Comparison of ENCODE assay signal across 8 cellular contexts in the genomic region with DNA sequence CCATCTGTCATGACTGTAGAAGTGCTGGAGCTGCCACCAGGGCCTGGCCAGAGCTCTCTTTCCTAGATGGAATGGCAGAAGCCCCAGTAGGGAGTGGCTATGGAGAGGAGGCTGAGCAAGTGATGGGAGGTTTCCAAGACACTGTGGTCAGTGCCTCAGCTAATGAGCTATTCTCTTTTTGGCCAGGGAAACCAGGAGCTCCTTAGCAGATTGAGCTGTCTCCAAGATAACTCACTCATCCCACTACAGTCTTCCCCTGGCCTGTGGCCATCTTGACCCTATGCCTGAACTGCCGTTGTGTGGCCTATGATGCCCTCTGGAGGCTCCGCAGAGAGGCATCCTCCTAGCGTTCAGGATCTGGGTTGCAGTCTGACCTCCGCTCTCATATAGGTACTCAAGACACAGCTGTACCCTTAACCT.
DNase-seq lines count a peak whose midpoint lies in the region; ATAC-seq and TF ChIP-seq lines count a peak whose summit lies in the region.

No MANE protein-coding gene starts in this region.

- no peaks in the 10 kb centered on the region for H3K27me3 ChIP-seq in Caco-2 (replicated peaks; ENCODE audit: control insufficient read depth, insufficient read depth, low read length)

- CTCF ChIA-PET in Caco-2 (lab: Charles Lee): interaction anchor here (0.6 to 2.3 kb wide), 7 partner anchors 52 to 147 kb away, joined by 3 to 21 read pairs (median 4); partner anchors contain the start of gene DMAP1

- ATAC-seq in HG03521 (IDR thresholded peaks at IDR 0.05; ENCODE audit: unreplicated experiment) (no peak), HG03565 (IDR thresholded peaks at IDR 0.05; ENCODE audit: unreplicated experiment) (no peak)

- H3K36me3 ChIP-seq in Caco-2 (ENCODE audit: control insufficient read depth, insufficient read depth, low read length): no peaks in the 10 kb centered on the region; the same call in none of the 2 replicates

- TF ChIP-seq CTCF in Caco-2 (IDR thresholded peaks at IDR 0.05; ENCODE audit: insufficient read depth in 1 of 2, low read depth in 1 of 2, low read length in 1 of 2, severe bottlenecking in 1 of 2, unreplicated experiment in 1 of 2): peak; percentile 39 to 76

- no peak overlapping the region for H3K4me3 Mint-ChIP-seq in Caco-2 (ENCODE audit: unreplicated experiment)

- no peaks in the 10 kb centered on the region for H3K4me1 ChIP-seq in Caco-2

- no peak overlapping the region for H3K4me3 ChIP-seq in Caco-2 (ENCODE audit: low read depth, low read length)

- no peaks in the 10 kb centered on the region for H3K27me3 Mint-ChIP-seq in Caco-2 (ENCODE audit: insufficient read depth, unreplicated experiment)

- POLR2A ChIA-PET in Caco-2 (lab: Charles Lee): interaction anchor here (0.5 to 0.8 kb wide), 2 partner anchors 42 to 75 kb away, joined by 3 read pairs; no protein-coding TSS in a partner anchor

- H3K4me1 Mint-ChIP-seq in Caco-2 (ENCODE audit: low read depth, unreplicated experiment): no peaks in the 10 kb centered on the region

- no peak overlapping the region for H3K27ac Mint-ChIP-seq in Caco-2 (ENCODE audit: unreplicated experiment)

- H3K9me3 ChIP-seq in Caco-2: no peaks in the 10 kb centered on the region

- H3K9me3 Mint-ChIP-seq in Caco-2 (ENCODE audit: unreplicated experiment): no peaks in the 10 kb centered on the region

- DNase-seq in Caco-2: peak; percentile 50
- peak; percentile 88 for DNase-seq in NCI-H2029 (lab: John Stamatoyannopoulos, UW)
- peak; percentile 69 for DNase-seq in ecto neural progenitor cell (ENCODE audit: low spot score)
- DNase-seq in non-pigmented ciliary epithelial cell (ENCODE audit: low read depth): peak; percentile 10
- DNase-seq in stimulated activated naive CD4-positive, alpha-beta T cell treated with Interleukin-2 at 50 U/mL for 16 hours (lab: John Stamatoyannopoulos, UW): no peak
- DNase-seq in activated CD4-positive, alpha-beta T cell treated with anti-CD3 and anti-CD28 coated beads, Interleukin-2, amount 50 U/mL, for 48 hours: no peak

- no TSS peak for BruUV-seq in Caco-2 (replicated peaks; lab: Mats Ljungman, UMichigan)

- intact Hi-C loops in Caco-2 (cut with micrococcal nuclease; ENCODE audit: unreplicated experiment): loop anchor here (1.0 kb wide), 1 partner anchor 77 kb away; no protein-coding TSS in a partner anchor

- peaks cover 11% of the 10 kb centered on the region for H3K36me3 Mint-ChIP-seq in Caco-2 (ENCODE audit: insufficient read depth, unreplicated experiment)

Comparison
In these comparisons a context has a peak if more than half of its experiments do, and no peak if none do; other contexts are left out.
1. DNase-seq: peak in Caco-2 (2 of 2), NCI-H2029 (single experiment), ecto neural progenitor cell (single experiment) and non-pigmented ciliary epithelial cell (single experiment); none in stimulated activated naive CD4-positive, alpha-beta T cell treated with Interleukin-2 at 50 U/mL for 16 hours (single experiment) and activated CD4-positive, alpha-beta T cell treated with anti-CD3 and anti-CD28 coated beads, Interleukin-2, amount 50 U/mL, for 48 hours (0 of 2).